Comparison of ENCODE assay signal across 8 cellular contexts in genomic region chr11:78715639-78716311, GRCh38.
DNase-seq lines count a peak whose midpoint lies in the region; ATAC-seq and TF ChIP-seq lines count a peak whose summit lies in the region.

No MANE protein-coding gene starts in this region.

- H3K9me3 ChIP-seq in mammary epithelial cell (replicated peaks; ENCODE audit: insufficient read depth, low read length) (no peaks in the 10 kb centered on the region), lower lobe of right lung (no peaks in the 10 kb centered on the region), suprapubic skin (no peaks in the 10 kb centered on the region)

- TF ChIP-seq CTCF in BJ (IDR thresholded peaks at IDR 0.05; ENCODE audit: insufficient read depth, low read depth, low read length): peak; percentile 76
- peak; percentile 72 to 87 for TF ChIP-seq CTCF in mammary epithelial cell (conservative IDR thresholded peaks at IDR 0.05 in 1 of 2, IDR thresholded peaks at IDR 0.05 in 1 of 2; ENCODE audit: extremely low read depth in 1 of 2, insufficient read depth in 1 of 2, low read depth in 1 of 2, low read length in 2 of 2)
- peak; percentile 64 for TF ChIP-seq CTCF in lower lobe of right lung (IDR thresholded peaks at IDR 0.05)
- peak; percentile 14 to 44 for TF ChIP-seq CTCF in suprapubic skin (IDR thresholded peaks at IDR 0.05)

- DNase-seq in BJ (ENCODE audit: low read depth) (peak; percentile 22), LoVo (ENCODE audit: low spot score) (peak; percentile 57), RPMI7951 (ENCODE audit: low read depth) (peak; percentile 93), mammary epithelial cell (peak; percentile 95), lower lobe of right lung (peak; percentile 66), suprapubic skin (ENCODE audit: low spot score in 2 of 2) (no peak)

- H3K79me2 ChIP-seq in mammary epithelial cell (ENCODE audit: insufficient read depth, low read length): no peaks in the 10 kb centered on the region

- no peaks in the 10 kb centered on the region for H3K36me3 ChIP-seq in BJ (ENCODE audit: control insufficient read depth, insufficient read depth, low read length)
- no peaks in the 10 kb centered on the region for H3K36me3 ChIP-seq in mammary epithelial cell (ENCODE audit: insufficient read depth, low read length)
- no peaks in the 10 kb centered on the region for H3K36me3 ChIP-seq in lower lobe of right lung
- no peaks in the 10 kb centered on the region for H3K36me3 ChIP-seq in suprapubic skin

- H2AFZ ChIP-seq in mammary epithelial cell (ENCODE audit: low read depth, low read length): no peak overlapping the region

- no peak overlapping the region for H3K9ac ChIP-seq in mammary epithelial cell (ENCODE audit: insufficient read depth, low read length)

- BruUV-seq in mammary epithelial cell (replicated peaks; lab: Mats Ljungman, UMichigan): no TSS peak

- CTCF ChIA-PET in BJ (lab: Yijun Ruan, JAX) (interaction anchor here (0.6 to 7.8 kb wide), 19 partner anchors 9 to 124 kb away, joined by 3 to 77 read pairs (median 4); no protein-coding TSS in a partner anchor), mammary epithelial cell (lab: Charles Lee; ENCODE audit: low non-redundant PET) (interaction anchor here (0.5 to 2.1 kb wide), 10 partner anchors 51 to 1068 kb away, joined by 3 to 94 read pairs (median 6); partner anchors contain the start of gene NARS2)

- no peaks in the 10 kb centered on the region for H4K20me1 ChIP-seq in mammary epithelial cell (ENCODE audit: insufficient read depth, low read length)

- H3K4me1 ChIP-seq in mammary epithelial cell (ENCODE audit: insufficient read depth, low read length) (peaks cover 24% of the 10 kb centered on the region), lower lobe of right lung (no peaks in the 10 kb centered on the region), suprapubic skin (no peaks in the 10 kb centered on the region)

- WGBS in mammary epithelial cell (ENCODE audit: low coverage, missing lambda C conversion rate): 13% methylated on average over 8 of the region's 8 CpGs
- 49% methylated on average over 8 of the region's 8 CpGs for WGBS in suprapubic skin

- POLR2A ChIA-PET in BJ (lab: Charles Lee): no interaction called here

- intact Hi-C loops in mammary epithelial cell (cut with micrococcal nuclease): loop anchor here (1.0 to 10.0 kb wide), 3 partner anchors 69 to 449 kb away; no protein-coding TSS in a partner anchor
- intact Hi-C loops in lower lobe of right lung (cut with DNase I): no loop called here

- H3K27me3 ChIP-seq in BJ (ENCODE audit: control insufficient read depth, insufficient read depth, low read length): no peaks in the 10 kb centered on the region
- H3K27me3 ChIP-seq in mammary epithelial cell (ENCODE audit: insufficient read depth, low read length): no peaks in the 10 kb centered on the region
- H3K27me3 ChIP-seq in lower lobe of right lung (ENCODE audit: low read depth): no peaks in the 10 kb centered on the region
- H3K27me3 ChIP-seq in suprapubic skin: no peaks in the 10 kb centered on the region

- H3K4me3 ChIP-seq in BJ (ENCODE audit: low read depth, low read length) (no peak overlapping the region), mammary epithelial cell (replicated peaks in 1 of 3; ENCODE audit: insufficient read depth in 1 of 3, low read depth in 2 of 3, low read length in 3 of 3) (no peak overlapping the region), lower lobe of right lung (no peak overlapping the region), suprapubic skin (no peak overlapping the region)

- no peak for TF ChIP-seq POLR2A in suprapubic skin (IDR thresholded peaks at IDR 0.05)

- no peak overlapping the region for H3K4me2 ChIP-seq in mammary epithelial cell (ENCODE audit: insufficient read depth, low read depth, low read length)

- ATAC-seq in GM18909 (IDR thresholded peaks at IDR 0.05; ENCODE audit: poor library complexity, unreplicated experiment): peak; percentile 73
- ATAC-seq in lower lobe of right lung: peak; percentile 76 to 77
- ATAC-seq in HG02852 (IDR thresholded peaks at IDR 0.05; ENCODE audit: unreplicated experiment): no peak

- in situ Hi-C loops in mammary epithelial cell (cut with MboI; ENCODE audit: low sequenced_read_pairs in 2 of 2): loop anchor here (5.0 kb wide), 2 partner anchors 63 to 68 kb away; no protein-coding TSS in a partner anchor

- dilution Hi-C loops in mammary epithelial cell (cut with HindIII; ENCODE audit: low sequenced_read_pairs): no loop called here

- H3K27ac ChIP-seq in mammary epithelial cell (ENCODE audit: insufficient read depth, low read depth, low read length) (peak overlapping the region; percentile 41), lower lobe of right lung (no peak overlapping the region), suprapubic skin (no peak overlapping the region)

- TF ChIP-seq EP300 in suprapubic skin (IDR thresholded peaks at IDR 0.05): no peak

Comparison
In these comparisons a context has a peak if more than half of its experiments do, and no peak if none do; other contexts are left out.
1. DNase-seq: peak in BJ (single experiment), LoVo (single experiment), RPMI7951 (single experiment), mammary epithelial cell (single experiment) and lower lobe of right lung (single experiment); none in suprapubic skin (0 of 2).
2. CTCF ChIP-seq: peak in every context shown above with its lines; median percentile 80 in mammary epithelial cell; 76 in BJ; 64 in lower lobe of right lung; 29 in suprapubic skin.